12 cellular contexts compared by ENCODE assay signal in genomic region chr9:86902606-86903460, GRCh38. TPM values are rescaled to one million over a fixed set of nuclear protein-coding genes. Genes with fewer than 3 reads are reported as not detected.
DNase-seq lines count a peak whose midpoint lies in the region; ATAC-seq and TF ChIP-seq lines count a peak whose summit lies in the region.
"Had no signal": no experiment of that assay in that cellular context is flagged by ENCODE, and none has a peak within 500 bp of the region (broad histone marks: within the 10 kb centered on the region; RNA-seq: fewer than 3 reads in every experiment).

No MANE protein-coding gene starts in this region.

- peaks cover 54 to 60% of the 10 kb centered on the region in 2 donors for H3K27me3 Mint-ChIP-seq in T-cell

- no peak for ATAC-seq in T-cell (replicated peaks in 1 of 4)
- ATAC-seq: natural killer cell had no signal

- H3K9me3 Mint-ChIP-seq in T-cell = peaks cover 0 to 7% (median 0%) of the 10 kb centered on the region in 3 donors
- H3K9me3 Mint-ChIP-seq: natural killer cell had no signal

- peak overlapping the region in 2 of 3 donors; percentile 22 to 36 for H3K4me3 Mint-ChIP-seq in T-cell
- H3K4me3 Mint-ChIP-seq: natural killer cell had no signal

- CTCF ChIA-PET in T-cell (lab: Charles Lee) = no interaction called here

- TF ChIP-seq CTCF in epithelial cell of proximal tubule (conservative IDR thresholded peaks at IDR 0.05; ENCODE audit: low read depth, low read length) = no peak

- POLR2A ChIA-PET in T-cell (lab: Charles Lee) = no interaction called here

- no peak overlapping the region for H3K27ac ChIP-seq in mesodermal cell (ENCODE audit: low read depth, low read length, severe bottlenecking)
- no peak overlapping the region for H3K27ac ChIP-seq in skin epidermis

- H3K36me3 ChIP-seq in mesodermal cell (ENCODE audit: control insufficient read depth, insufficient read depth, low read length) = no peaks in the 10 kb centered on the region

- H3K27ac Mint-ChIP-seq in T-cell = no peak overlapping the region
- H3K27ac Mint-ChIP-seq: natural killer cell had no signal

- H3K4me1 Mint-ChIP-seq in T-cell = peaks cover 6 to 13% (median 11%) of the 10 kb centered on the region in 3 donors
- H3K4me1 Mint-ChIP-seq: natural killer cell had no signal

- H3K36me3 Mint-ChIP-seq in T-cell = no peaks in the 10 kb centered on the region
- H3K36me3 Mint-ChIP-seq: natural killer cell had no signal

- peak overlapping the region; percentile 7 for H3K4me3 ChIP-seq in epithelial cell of proximal tubule (ENCODE audit: low read depth, low read length)
- peak overlapping the region; percentile 21 for H3K4me3 ChIP-seq in mesodermal cell (ENCODE audit: extremely low read depth, insufficient read depth, low read length, poor library complexity, severe bottlenecking)
- H3K4me3 ChIP-seq in skin epidermis = peak overlapping the region in 4 of 7 experiments; percentile 6 to 36 (median 12)

- H3K9me3 ChIP-seq in mesodermal cell (ENCODE audit: control insufficient read depth, low read length) = no peaks in the 10 kb centered on the region

- 0 to 1% methylated on average over 14 to 15 of the region's 35 CpGs for WGBS in mesodermal cell (ENCODE audit: insufficient coverage in 2 of 2), 2 experiments

- peaks cover 8% of the 10 kb centered on the region for H3K4me1 ChIP-seq in mesodermal cell (ENCODE audit: control insufficient read depth, insufficient read depth, low read length, poor library complexity, severe bottlenecking)

- DNase-seq in T-cell (no peak), epithelial cell of proximal tubule (ENCODE audit: low read depth) (no peak), CD1c-positive myeloid dendritic cell (ENCODE audit: extremely low spot score) (no peak), DMS53 (lab: John Stamatoyannopoulos, UW) (no peak)
- no peak for DNase-seq in activated CD4-positive, alpha-beta T cell treated with anti-CD3 and anti-CD28 coated beads, Interleukin-2, amount 50 U/mL, for 48 hours
- DNase-seq: amygdala; GOT3; natural killer cell; NCI-H510A treated with DMSO at 0.1 percent for 48 hours; stimulated activated CD4-positive, alpha-beta T cell treated with anti-CD3 and anti-CD28 coated beads, Interleukin-4, amount 100 ng/mL, for 1 hour had no signal

RNA-seq across cellular contexts. Expression of gene GAS1, which starts 44.5 kb away (rescaled TPM):
- total RNA-seq in T-cell (under 1 TPM in 4 of 5 donors, not detected in 1; 0.32 to 0.82 (median 0.75) TPM), epithelial cell of proximal tubule (1.7 and 3.3 TPM in 2 replicates)
- polyA plus RNA-seq in mesodermal cell (2013, experiment 1 of 2) = 13.7 TPM
- 14.1 TPM for polyA plus RNA-seq in mesodermal cell (2013, experiment 2 of 2)
